In the genomic region with DNA sequence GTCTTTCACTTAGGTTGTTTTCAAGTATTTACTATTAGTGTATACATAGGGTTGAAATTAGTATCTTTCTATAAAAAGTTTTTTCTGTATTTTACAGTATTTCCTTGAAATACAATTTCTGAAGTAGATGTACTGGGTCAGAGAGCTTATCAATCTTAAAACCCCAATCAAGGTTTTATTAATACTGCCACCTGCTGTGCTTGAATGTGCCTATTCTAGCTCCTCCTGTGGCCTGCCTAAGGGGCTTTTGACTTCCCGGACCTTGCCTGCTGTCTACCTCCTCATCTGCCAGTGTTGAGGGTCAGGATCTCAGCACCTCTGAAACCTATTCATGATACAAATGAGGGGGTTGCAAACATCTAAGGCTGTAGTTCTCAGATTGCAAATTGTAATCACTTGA, we compare ENCODE assay signal across 19 cellular contexts. TPM values are rescaled to one million over a fixed set of nuclear protein-coding genes. Genes with fewer than 3 reads are reported as not detected.
DNase-seq lines count a peak whose midpoint lies in the region; ATAC-seq and TF ChIP-seq lines count a peak whose summit lies in the region.
"Had no signal": no experiment of that assay in that cellular context is flagged by ENCODE, and none has a peak within 500 bp of the region (broad histone marks: within the 10 kb centered on the region; RNA-seq: fewer than 3 reads in every experiment).

No MANE protein-coding gene starts in this region.

- H3K9me3 ChIP-seq in adrenal gland (replicated peaks in 1 of 3) (no peaks in the 10 kb centered on the region), right lobe of liver (no peaks in the 10 kb centered on the region)
- H3K9me3 ChIP-seq: HAP-1, Peyer's patch had no signal

- H3K27me3 ChIP-seq in adrenal gland, result no peaks in the 10 kb centered on the region
- no peaks in the 10 kb centered on the region for H3K27me3 ChIP-seq in right lobe of liver
- H3K27me3 ChIP-seq: Peyer's patch had no signal

- 15 to 33% (median 19%) methylated on average over 1 of the region's 1 CpG for WGBS in adrenal gland, 4 donors
- WGBS in right lobe of liver (ENCODE audit: insufficient coverage, low coverage, low lambda C conversion rate, missing lambda C conversion rate), result 29% methylated on average over 1 of the region's 1 CpG

- ATAC-seq in right lobe of liver (peak; percentile 68 to 81 (median 74)), GM19035 (IDR thresholded peaks at IDR 0.05; ENCODE audit: unreplicated experiment) (no peak)
- ATAC-seq: natural killer cell had no signal

- intact Hi-C loops in adrenal gland (cut with DNase I), result loop anchor here in 1 of 2 donors (10.0 kb wide), 1 partner anchor 182 kb away; no protein-coding TSS in a partner anchor
- intact Hi-C loops in right lobe of liver (cut with DNase I), result no loop called here

- TF ChIP-seq CTCF in AG10803 (conservative IDR thresholded peaks at IDR 0.05; ENCODE audit: low read length) (peak; percentile 9; the same call in 1 of the 2 replicates), LNCaP clone FGC (IDR thresholded peaks at IDR 0.05; ENCODE audit: control insufficient read depth, extremely low read depth, insufficient read depth) (peak; percentile 51), adrenal gland (IDR thresholded peaks at IDR 0.05) (peak in 5 of 6 experiments; percentile 7 to 51 (median 29)), right lobe of liver (IDR thresholded peaks at IDR 0.05) (peak; percentile 39 to 56 (median 54))

- H3K4me3 ChIP-seq in AG10803 (ENCODE audit: low read length) (no peak overlapping the region), LNCaP clone FGC (ENCODE audit: low read depth, low read length) (no peak overlapping the region), adrenal gland (no peak overlapping the region), right lobe of liver (no peak overlapping the region)
- H3K4me3 ChIP-seq: HAP-1, Peyer's patch had no signal

- H3K27ac ChIP-seq in adrenal gland (no peak overlapping the region), right lobe of liver (no peak overlapping the region)
- H3K27ac ChIP-seq: Peyer's patch had no signal

- H3K4me1 ChIP-seq in adrenal gland (replicated peaks in 1 of 2) (no peaks in the 10 kb centered on the region), right lobe of liver (no peaks in the 10 kb centered on the region)
- H3K4me1 ChIP-seq: HAP-1, Peyer's patch had no signal

- DNase-seq in AG10803 (ENCODE audit: low read depth) (no peak), LNCaP clone FGC (ENCODE audit: low read depth) (no peak), adrenal gland (peak in 1 of 7 donors; percentile 6), right lobe of liver (no peak), CD1c-positive myeloid dendritic cell (ENCODE audit: extremely low spot score) (no peak), NCI-H2227 (lab: John Stamatoyannopoulos, UW; ENCODE audit: unreplicated experiment) (no peak), NCI-H2171 treated with DMSO at 0.1 percent for 48 hours (lab: John Stamatoyannopoulos, UW) (no peak)
- DNase-seq: AML-193, amygdala, endodermal cell, mammary epithelial cell, natural killer cell, NCI-H187 treated with DMSO at 0.1 percent for 48 hours, NCI-H526, Peyer's patch had no signal

- TF ChIP-seq POLR2A in adrenal gland (IDR thresholded peaks at IDR 0.05) (no peak), right lobe of liver (IDR thresholded peaks at IDR 0.05) (no peak)

- H3K36me3 ChIP-seq in adrenal gland (replicated peaks in 1 of 2) (no peaks in the 10 kb centered on the region), right lobe of liver (no peaks in the 10 kb centered on the region)
- H3K36me3 ChIP-seq: HAP-1, Peyer's patch had no signal

RNA-seq across cellular contexts. Expression of a gene that starts 9.2 kb away (rescaled TPM):
- total RNA-seq in adrenal gland (1 to 10 TPM in 5 of 8 donors, under 1 TPM in 3; 0.18 to 6.1 (median 1.3) TPM), right lobe of liver (1 to 10 TPM in 4 of 6 experiments, under 1 TPM in 2; 0.25 to 5.3 (median 2.7) TPM)
- 1 to 10 TPM; 1.0 to 3.6 (median 1.3) TPM for polyA plus RNA-seq in adrenal gland
- total RNA-seq: activated CD8-positive, alpha-beta memory T cell treated with anti-CD3 and anti-CD28 coated beads for 36 hours; pulmonary artery endothelial cell had no signal
- polyA plus RNA-seq: mammary epithelial cell had no signal

RNA-seq across cellular contexts. Expression of a gene that starts 9.4 kb away (rescaled TPM):
- total RNA-seq in adrenal gland (100 to 1,000 TPM in 1 of 8 donors, 10 to 100 TPM in 6, 1 to 10 TPM in 1; 9.2 to 159 (median 14.9) TPM), right lobe of liver (1 to 10 TPM; 1.1 to 3.7 (median 2.2) TPM)
- 1 to 10 TPM; 1.9 to 9.3 (median 2.9) TPM for polyA plus RNA-seq in adrenal gland
- total RNA-seq: activated CD8-positive, alpha-beta memory T cell treated with anti-CD3 and anti-CD28 coated beads for 36 hours had no signal
